In genomic region chr7:604884-605531, GRCh38 we compare ENCODE assay signal across 9 cellular contexts.
DNase-seq lines count a peak whose midpoint lies in the region; ATAC-seq, FAIRE-seq and TF ChIP-seq lines count a peak whose summit lies in the region.
"Had no signal": no experiment of that assay in that cellular context is flagged by ENCODE, and none has a peak within 500 bp of the region (broad histone marks: within the 10 kb centered on the region; RNA-seq: fewer than 3 reads in every experiment).

No MANE protein-coding gene starts in this region.

- H3K9ac ChIP-seq in HUES6 (ENCODE audit: low read length) (peak overlapping the region; percentile 58), kidney (ENCODE audit: low read length in 2 of 2) (peak overlapping the region in 1 of 2 donors; percentile 56)

- ATAC-seq in activated T-helper 17 cell treated with anti-CD3 and anti-CD28 coated beads, Interleukin-2, amount 50 U/mL, for 72 hours (replicated peaks): peak; percentile 33
- ATAC-seq in stimulated activated memory B cell treated with anti-CD40 and anti-IgM and Interleukin-4, amounts not matched to agents 10 μg/mL and 1 μg/mL and 100 μg/mL, for 72 hours: no peak

- DNase-seq in kidney (peak; percentile 74), D721Med (ENCODE audit: insufficient read length, low spot score) (no peak), NCI-H1105 (lab: John Stamatoyannopoulos, UW) (no peak), GF-D8 (lab: John Stamatoyannopoulos, UW) (no peak), NAMALWA (ENCODE audit: low spot score) (no peak)
- DNase-seq: NCI-H82 had no signal

- H3K4me1 ChIP-seq in HUES6 (ENCODE audit: control insufficient read depth, insufficient read depth, low read length) (peaks cover 37% of the 10 kb centered on the region; the same call in 1 of the 2 replicates), kidney (ENCODE audit: control insufficient read depth in 1 of 2, insufficient read depth in 1 of 2, low read depth in 1 of 2, low read length in 2 of 2) (peaks cover 2 to 25% of the 10 kb centered on the region in 2 donors)

- peaks cover 3% of the 10 kb centered on the region for H3K9me3 Mint-ChIP-seq in activated T-helper 17 cell treated with anti-CD3 and anti-CD28 coated beads, Interleukin-2, amount 50 U/mL, for 72 hours
- H3K9me3 Mint-ChIP-seq in stimulated activated memory B cell treated with anti-CD40 and anti-IgM and Interleukin-4, amounts not matched to agents 10 μg/mL and 1 μg/mL and 100 μg/mL, for 72 hours: peaks cover 8% of the 10 kb centered on the region

- TF ChIP-seq CTCF in kidney (IDR thresholded peaks at IDR 0.05; ENCODE audit: borderline replicate concordance, extremely low read depth, insufficient read depth) (no peak), D721Med (IDR thresholded peaks at IDR 0.05; ENCODE audit: insufficient read depth, missing control alignments) (no peak)

- intact Hi-C loops in kidney (cut with DNase I): no loop called here

- no peak for FAIRE-seq in kidney (lab: Jason Lieb, UNC)
- no peak for FAIRE-seq in D721Med (lab: Jason Lieb, UNC)

- no peaks in the 10 kb centered on the region for H3K27me3 ChIP-seq in HUES6 (ENCODE audit: control insufficient read depth, insufficient read depth, low read length)

- H3K36me3 ChIP-seq in HUES6 (ENCODE audit: control insufficient read depth, insufficient read depth, low read length): peaks cover 4% of the 10 kb centered on the region; the same call in 1 of the 2 replicates
- no peaks in the 10 kb centered on the region for H3K36me3 ChIP-seq in kidney (ENCODE audit: control insufficient read depth in 1 of 2, insufficient read depth in 2 of 2, low read length in 2 of 2)

- H3K4me1 Mint-ChIP-seq in activated T-helper 17 cell treated with anti-CD3 and anti-CD28 coated beads, Interleukin-2, amount 50 U/mL, for 72 hours: peaks cover 12% of the 10 kb centered on the region
- H3K4me1 Mint-ChIP-seq in stimulated activated memory B cell treated with anti-CD40 and anti-IgM and Interleukin-4, amounts not matched to agents 10 μg/mL and 1 μg/mL and 100 μg/mL, for 72 hours: peaks cover 64% of the 10 kb centered on the region

- H3K4me3 Mint-ChIP-seq in activated T-helper 17 cell treated with anti-CD3 and anti-CD28 coated beads, Interleukin-2, amount 50 U/mL, for 72 hours: peak overlapping the region; percentile 98
- peak overlapping the region; percentile 87 for H3K4me3 Mint-ChIP-seq in stimulated activated memory B cell treated with anti-CD40 and anti-IgM and Interleukin-4, amounts not matched to agents 10 μg/mL and 1 μg/mL and 100 μg/mL, for 72 hours

- no peaks in the 10 kb centered on the region for H3K9me3 ChIP-seq in HUES6 (ENCODE audit: control insufficient read depth, insufficient read depth, low read depth, low read length)
- H3K9me3 ChIP-seq in kidney (ENCODE audit: control insufficient read depth in 1 of 2, low read length in 2 of 2): no peaks in the 10 kb centered on the region

- H3K4me3 ChIP-seq in HUES6 (ENCODE audit: low read depth, low read length): no peak overlapping the region
- no peak overlapping the region for H3K4me3 ChIP-seq in kidney (ENCODE audit: low read length in 2 of 2)

- H3K27ac Mint-ChIP-seq in activated T-helper 17 cell treated with anti-CD3 and anti-CD28 coated beads, Interleukin-2, amount 50 U/mL, for 72 hours: peak overlapping the region; percentile 100
- peak overlapping the region; percentile 99 for H3K27ac Mint-ChIP-seq in stimulated activated memory B cell treated with anti-CD40 and anti-IgM and Interleukin-4, amounts not matched to agents 10 μg/mL and 1 μg/mL and 100 μg/mL, for 72 hours

- H3K27me3 Mint-ChIP-seq in activated T-helper 17 cell treated with anti-CD3 and anti-CD28 coated beads, Interleukin-2, amount 50 U/mL, for 72 hours: no peaks in the 10 kb centered on the region
- H3K27me3 Mint-ChIP-seq in stimulated activated memory B cell treated with anti-CD40 and anti-IgM and Interleukin-4, amounts not matched to agents 10 μg/mL and 1 μg/mL and 100 μg/mL, for 72 hours: no peaks in the 10 kb centered on the region

- peaks cover 57% of the 10 kb centered on the region for H3K36me3 Mint-ChIP-seq in activated T-helper 17 cell treated with anti-CD3 and anti-CD28 coated beads, Interleukin-2, amount 50 U/mL, for 72 hours (ENCODE audit: low read depth)
- H3K36me3 Mint-ChIP-seq in stimulated activated memory B cell treated with anti-CD40 and anti-IgM and Interleukin-4, amounts not matched to agents 10 μg/mL and 1 μg/mL and 100 μg/mL, for 72 hours: peaks cover 38% of the 10 kb centered on the region

- H3K27ac ChIP-seq in HUES6 (ENCODE audit: low read depth, low read length) (peak overlapping the region; percentile 83; the same call in 1 of the 2 replicates), kidney (ENCODE audit: low read depth in 2 of 2, low read length in 2 of 2) (peak overlapping the region; percentile 88 to 91)
